ENCODE assay signal across 17 cellular contexts in the genomic region with DNA sequence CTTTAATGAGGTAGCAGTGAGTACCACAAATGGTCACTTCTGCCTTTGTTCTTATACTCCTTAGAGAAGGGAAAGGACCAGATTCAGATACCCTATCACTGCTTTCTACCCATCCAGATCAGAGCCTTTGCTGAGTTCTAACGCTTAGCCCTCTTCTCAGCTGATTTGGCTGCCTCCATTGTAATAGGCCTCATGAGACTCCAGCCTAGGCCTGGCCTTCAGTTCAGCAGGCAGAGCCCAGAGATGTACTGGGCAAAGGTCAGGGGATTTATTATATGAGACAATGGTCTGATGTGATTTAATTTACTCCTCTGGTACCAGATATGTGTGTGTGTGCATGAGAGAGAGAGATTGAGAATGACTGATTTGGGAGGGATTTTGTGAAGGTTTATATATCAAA.
DNase-seq lines count a peak whose midpoint lies in the region; ATAC-seq and TF ChIP-seq lines count a peak whose summit lies in the region.
"Had no signal": no experiment of that assay in that cellular context is flagged by ENCODE, and none has a peak within 500 bp of the region (broad histone marks: within the 10 kb centered on the region; RNA-seq: fewer than 3 reads in every experiment).

No MANE protein-coding gene starts in this region.

- H3K4me1 Mint-ChIP-seq in nephron = peaks cover 28% of the 10 kb centered on the region
- no peaks in the 10 kb centered on the region for H3K4me1 Mint-ChIP-seq in HFFc6 (ENCODE audit: low read depth)
- H3K4me1 Mint-ChIP-seq: CD8-positive, alpha-beta memory T cell had no signal

- TF ChIP-seq POLR2A in gastrocnemius medialis (IDR thresholded peaks at IDR 0.05) = no peak

- TF ChIP-seq CTCF in nephron (IDR thresholded peaks at IDR 0.05; ENCODE audit: unreplicated experiment in 3 of 3) = no peak
- no peak for TF ChIP-seq CTCF in gastrocnemius medialis (IDR thresholded peaks at IDR 0.05 in 4 of 5, conservative IDR thresholded peaks at IDR 0.05 in 1 of 5)
- no peak for TF ChIP-seq CTCF in HFFc6 (IDR thresholded peaks at IDR 0.05)

- no peak overlapping the region for H3K4me3 ChIP-seq in gastrocnemius medialis
- H3K4me3 ChIP-seq: BLaER1, GM23248 had no signal

- H3K9me3 ChIP-seq in gastrocnemius medialis = no peaks in the 10 kb centered on the region
- H3K9me3 ChIP-seq: BLaER1, Caco-2 had no signal

- peak overlapping the region; percentile 29 to 89 (median 72) for H3K27ac ChIP-seq in gastrocnemius medialis
- H3K27ac ChIP-seq: BLaER1, GM23248 had no signal

- H3K27me3 Mint-ChIP-seq in nephron (ENCODE audit: low read depth) (peaks cover 4% of the 10 kb centered on the region), HFFc6 (ENCODE audit: insufficient read depth) (no peaks in the 10 kb centered on the region)

- H3K4me1 ChIP-seq in gastrocnemius medialis = peaks cover 80 to 82% of the 10 kb centered on the region in 2 donors
- H3K4me1 ChIP-seq: BLaER1, Caco-2 had no signal

- H3K9me3 Mint-ChIP-seq in nephron (no peaks in the 10 kb centered on the region), HFFc6 (peaks cover 38% of the 10 kb centered on the region)
- H3K9me3 Mint-ChIP-seq: CD8-positive, alpha-beta memory T cell had no signal

- H3K27ac Mint-ChIP-seq in nephron = peak overlapping the region; percentile 48 to 79 (median 75)
- H3K27ac Mint-ChIP-seq in HFFc6 = no peak overlapping the region
- H3K27ac Mint-ChIP-seq: CD8-positive, alpha-beta memory T cell had no signal

- H3K4me3 Mint-ChIP-seq in nephron (no peak overlapping the region), HFFc6 (no peak overlapping the region)
- H3K4me3 Mint-ChIP-seq: CD8-positive, alpha-beta memory T cell had no signal

- intact Hi-C loops in Right ventricle myocardium superior (cut with DNase I) = no loop called here
- intact Hi-C loops in cardiac septum (cut with DNase I) = no loop called here
- intact Hi-C loops in left ventricle myocardium superior (cut with micrococcal nuclease) = no loop called here
- intact Hi-C loops in gastrocnemius medialis (cut with DNase I; ENCODE audit: low total_unique reads) = no loop called here

- no peaks in the 10 kb centered on the region for H3K27me3 ChIP-seq in gastrocnemius medialis
- H3K27me3 ChIP-seq: BLaER1 had no signal

- in situ Hi-C loops in gastrocnemius medialis (cut with MboI; ENCODE audit: low sequenced_read_pairs in 4 of 4) = no loop called here

- H3K36me3 Mint-ChIP-seq in nephron (ENCODE audit: low read depth) (no peaks in the 10 kb centered on the region), HFFc6 (ENCODE audit: low read depth) (no peaks in the 10 kb centered on the region; the same call in 1 of the 2 replicates)
- H3K36me3 Mint-ChIP-seq: CD8-positive, alpha-beta memory T cell had no signal

- ATAC-seq in Right ventricle myocardium superior (ENCODE audit: poor library complexity) = peak; percentile 65
- ATAC-seq in left ventricle myocardium superior = peak; percentile 59
- ATAC-seq in gastrocnemius medialis = peak in 1 of 2 donors; percentile 14
- no peak for ATAC-seq in HG02973 (IDR thresholded peaks at IDR 0.05; ENCODE audit: unreplicated experiment)
- ATAC-seq: HCT116 had no signal

- no peak for DNase-seq in Right ventricle myocardium superior
- DNase-seq in cardiac septum (ENCODE audit: low spot score) = no peak
- DNase-seq in left ventricle myocardium superior = no peak
- no peak for DNase-seq in gastrocnemius medialis
- DNase-seq in kidney glomerular epithelial cell (lab: John Stamatoyannopoulos, UW) = no peak
- no peak for DNase-seq in HFFc6
- DNase-seq: 8988T; AML-193; Caco-2; CD8-positive, alpha-beta memory T cell; DND-41; GDM1 had no signal

- no peaks in the 10 kb centered on the region for H3K36me3 ChIP-seq in gastrocnemius medialis
- H3K36me3 ChIP-seq: BLaER1 had no signal
